ENCODE assay signal across 20 cellular contexts in the genomic region with DNA sequence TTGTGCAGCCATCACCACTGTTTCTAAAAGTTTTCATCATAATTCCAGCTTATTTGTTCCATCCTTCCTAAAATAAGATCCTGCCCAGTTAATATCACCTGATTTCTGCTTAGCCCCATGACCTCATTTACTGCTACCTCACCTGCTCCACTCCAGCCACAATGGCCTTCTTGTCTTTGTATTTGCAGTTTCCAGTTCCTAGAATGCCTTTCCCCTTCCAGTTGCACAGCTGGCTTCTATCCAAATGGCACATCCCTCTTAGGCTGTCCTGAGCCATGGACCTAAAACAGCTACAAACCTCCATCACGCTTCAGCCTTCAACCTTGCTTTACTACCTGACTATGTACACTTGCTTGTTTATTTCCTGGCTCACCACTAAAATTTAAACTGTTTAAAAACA. TPM values are rescaled to one million over a fixed set of nuclear protein-coding genes. Genes with fewer than 3 reads are reported as not detected.
DNase-seq lines count a peak whose midpoint lies in the region; ATAC-seq and TF ChIP-seq lines count a peak whose summit lies in the region.
"Had no signal": no experiment of that assay in that cellular context is flagged by ENCODE, and none has a peak within 500 bp of the region (broad histone marks: within the 10 kb centered on the region; RNA-seq: fewer than 3 reads in every experiment).

No MANE protein-coding gene starts in this region.

- H3K4me1 Mint-ChIP-seq in dendritic cell treated with granulocyte-macrophage colony-stimulating factor and Interleukin-4, amounts not matched to agents 40 ng/mL and 50 ng/mL, for 4 days (ENCODE audit: low read depth): peaks cover 46% of the 10 kb centered on the region
- H3K4me1 Mint-ChIP-seq: WTC11 had no signal

- no peak for TF ChIP-seq CTCF in omental fat pad (IDR thresholded peaks at IDR 0.05)

- ATAC-seq in omental fat pad (ENCODE audit: low FRiP score): no peak
- ATAC-seq: esophagus mucosa, gastrocnemius medialis, WTC11 had no signal

- intact Hi-C loops in dendritic cell treated with granulocyte-macrophage colony-stimulating factor and Interleukin-4, amounts not matched to agents 40 ng/mL and 50 ng/mL, for 4 days (cut with micrococcal nuclease): no loop called here

- H3K9me3 Mint-ChIP-seq in dendritic cell treated with granulocyte-macrophage colony-stimulating factor and Interleukin-4, amounts not matched to agents 40 ng/mL and 50 ng/mL, for 4 days: peaks cover 34% of the 10 kb centered on the region
- H3K9me3 Mint-ChIP-seq: central memory CD8-positive, alpha-beta T cell had no signal

- peaks cover 14% of the 10 kb centered on the region for H3K36me3 Mint-ChIP-seq in dendritic cell treated with granulocyte-macrophage colony-stimulating factor and Interleukin-4, amounts not matched to agents 40 ng/mL and 50 ng/mL, for 4 days (ENCODE audit: low read depth)
- H3K36me3 Mint-ChIP-seq: WTC11 had no signal

- peak overlapping the region; percentile 58 for H3K27ac Mint-ChIP-seq in dendritic cell treated with granulocyte-macrophage colony-stimulating factor and Interleukin-4, amounts not matched to agents 40 ng/mL and 50 ng/mL, for 4 days
- H3K27ac Mint-ChIP-seq: WTC11 had no signal

- DNase-seq in DMS153 (lab: John Stamatoyannopoulos, UW) (peak; percentile 92), NCI-H1092 treated with DMSO at 0.1 percent for 48 hours (lab: John Stamatoyannopoulos, UW) (peak; percentile 76), NCI-H69 (lab: John Stamatoyannopoulos, UW) (peak; percentile 69), omental fat pad (ENCODE audit: low spot score) (no peak), middle frontal gyrus (ENCODE audit: extremely low spot score, low spot score) (no peak)
- DNase-seq in stimulated activated CD4-positive, alpha-beta T cell treated with anti-CD3 and anti-CD28 coated beads, Interleukin-4, amount 100 ng/mL, for 4 hours: no peak
- no peak for DNase-seq in stimulated activated CD4-positive, alpha-beta T cell treated with anti-CD3 and anti-CD28 coated beads, Interleukin-4, amount 100 ng/mL, for 24 hours
- DNase-seq: ACHN; activated CD4-positive, alpha-beta T cell treated with anti-CD3 and anti-CD28 coated beads, Interleukin-2, amount 50 U/mL, for 48 hours; amygdala; effector CD8-positive, alpha-beta T cell; gastrocnemius medialis; midbrain; MV-4-11; NCI-H446; small intestine had no signal

- H3K4me3 Mint-ChIP-seq in dendritic cell treated with granulocyte-macrophage colony-stimulating factor and Interleukin-4, amounts not matched to agents 40 ng/mL and 50 ng/mL, for 4 days: no peak overlapping the region
- H3K4me3 Mint-ChIP-seq: central memory CD8-positive, alpha-beta T cell; WTC11 had no signal

- H3K27me3 Mint-ChIP-seq in dendritic cell treated with granulocyte-macrophage colony-stimulating factor and Interleukin-4, amounts not matched to agents 40 ng/mL and 50 ng/mL, for 4 days: peaks cover 16% of the 10 kb centered on the region

RNA-seq across cellular contexts. Expression of a gene that starts 6.5 kb away (rescaled TPM):
- total RNA-seq in omental fat pad: 100 to 1,000 TPM; 161 to 193 (median 175) TPM

RNA-seq across cellular contexts. Expression of a gene that starts 39.1 kb away (rescaled TPM):
- 10 to 100 TPM; 25.7 to 47.4 (median 33.3) TPM for total RNA-seq in omental fat pad

Comparison
In these comparisons a context has a peak if more than half of its experiments do, and no peak if none do; other contexts are left out.
1. DNase-seq: peak in DMS153 (single experiment), NCI-H1092 treated with DMSO at 0.1 percent for 48 hours (single experiment) and NCI-H69 (single experiment); none in omental fat pad (single experiment), middle frontal gyrus (single experiment), stimulated activated CD4-positive, alpha-beta T cell treated with anti-CD3 and anti-CD28 coated beads, Interleukin-4, amount 100 ng/mL, for 4 hours (0 of 2) and stimulated activated CD4-positive, alpha-beta T cell treated with anti-CD3 and anti-CD28 coated beads, Interleukin-4, amount 100 ng/mL, for 24 hours (single experiment).